In genomic region chr10:69958232-69958902, GRCh38 we compare ENCODE assay signal across 8 cellular contexts.
DNase-seq lines count a peak whose midpoint lies in the region; ATAC-seq and TF ChIP-seq lines count a peak whose summit lies in the region.

No MANE protein-coding gene starts in this region.

- H3K9me3 ChIP-seq in A673 (ENCODE audit: low read depth, low read length, poor library complexity, severe bottlenecking) (no peaks in the 10 kb centered on the region), PC-3 (ENCODE audit: low read length) (no peaks in the 10 kb centered on the region), colonic mucosa (no peaks in the 10 kb centered on the region), lung (ENCODE audit: control insufficient read depth in 2 of 2, insufficient read depth in 1 of 2, low read length in 1 of 2) (no peaks in the 10 kb centered on the region)

- no peak overlapping the region for H2AFZ ChIP-seq in PC-3 (ENCODE audit: low read length)

- H3K4me3 ChIP-seq in A673 (ENCODE audit: low read depth, low read length, poor library complexity, severe bottlenecking) (no peak overlapping the region), PC-3 (ENCODE audit: low read length) (no peak overlapping the region), colonic mucosa (no peak overlapping the region), lung (no peak overlapping the region)

- no peaks in the 10 kb centered on the region for H4K20me1 ChIP-seq in PC-3 (ENCODE audit: low read length)

- DNase-seq in A673 (ENCODE audit: low spot score), result peak; percentile 79
- DNase-seq in GM03348 (ENCODE audit: low spot score), result peak; percentile 86
- peak; percentile 23 for DNase-seq in HK-2 (ENCODE audit: unreplicated experiment)
- DNase-seq in PC-3, result peak; percentile 88
- DNase-seq in colonic mucosa, result peak; percentile 39
- DNase-seq in lung (ENCODE audit: low spot score), result no peak

- H3F3A ChIP-seq in PC-3 (ENCODE audit: low read length, unreplicated experiment), result no peaks in the 10 kb centered on the region

- no peaks in the 10 kb centered on the region for H3K79me2 ChIP-seq in PC-3 (ENCODE audit: low read length)

- POLR2A ChIA-PET in A673 (lab: Charles Lee; ENCODE audit: low non-redundant PET), result interaction anchor here (0.6 kb wide), 1 partner anchor 9 kb away, joined by 20 read pairs; no protein-coding TSS in a partner anchor
- POLR2A ChIA-PET in PC-3 (lab: Charles Lee; ENCODE audit: unreplicated experiment), result no interaction called here

- no TSS peak for BruUV-seq in A673 (replicated peaks; lab: Mats Ljungman, UMichigan)
- BruUV-seq in PC-3 (replicated peaks; lab: Mats Ljungman, UMichigan), result no TSS peak

- H3K9me2 ChIP-seq in PC-3 (replicated peaks; ENCODE audit: low read length), result no peaks in the 10 kb centered on the region

- no peak overlapping the region for H3K4me2 ChIP-seq in PC-3 (ENCODE audit: low read length)

- H3K27ac ChIP-seq in A673 (ENCODE audit: low read depth, low read length, poor library complexity, severe bottlenecking) (peak overlapping the region; percentile 76), PC-3 (ENCODE audit: low read length) (no peak overlapping the region), colonic mucosa (no peak overlapping the region), lung (ENCODE audit: low read depth in 1 of 2, low read length in 1 of 2) (no peak overlapping the region)

- TF ChIP-seq CTCF in A673 (conservative IDR thresholded peaks at IDR 0.05; ENCODE audit: low read depth, low read length) (peak; percentile 88), PC-3 (conservative IDR thresholded peaks at IDR 0.05; ENCODE audit: low read depth, low read length) (peak; percentile 100), colonic mucosa (IDR thresholded peaks at IDR 0.05) (peak; percentile 68), lung (IDR thresholded peaks at IDR 0.05; ENCODE audit: control extremely low read depth, extremely low read depth) (peak; percentile 61)

- H3K36me3 ChIP-seq in A673 (ENCODE audit: insufficient read depth, low read length, poor library complexity, severe bottlenecking) (no peaks in the 10 kb centered on the region), PC-3 (ENCODE audit: low read depth, low read length) (peaks cover 10% of the 10 kb centered on the region; the same call in 1 of the 2 replicates), colonic mucosa (no peaks in the 10 kb centered on the region), lung (ENCODE audit: control insufficient read depth in 2 of 2, insufficient read depth in 2 of 2, low read length in 2 of 2) (no peaks in the 10 kb centered on the region)

- H3K9ac ChIP-seq in PC-3 (ENCODE audit: low read length), result no peak overlapping the region
- no peak overlapping the region for H3K9ac ChIP-seq in colonic mucosa (ENCODE audit: low read depth in 2 of 2, low read length in 2 of 2)

- ATAC-seq in PC-3, result peak; percentile 81
- peak; percentile 48 for ATAC-seq in lung (ENCODE audit: insufficient read depth, low FRiP score)
- no peak for ATAC-seq in GM19023 (IDR thresholded peaks at IDR 0.05; ENCODE audit: unreplicated experiment)
- no peak for ATAC-seq in GM21619 (IDR thresholded peaks at IDR 0.05; ENCODE audit: unreplicated experiment)

- WGBS in lung, 2 donors, result 60 to 62% methylated on average over 1 of the region's 1 CpG

- H3K4me1 ChIP-seq in A673 (ENCODE audit: insufficient read depth, low read length, poor library complexity, severe bottlenecking), result peaks cover 39% of the 10 kb centered on the region
- no peaks in the 10 kb centered on the region for H3K4me1 ChIP-seq in PC-3 (ENCODE audit: insufficient read depth, low read length)
- H3K4me1 ChIP-seq in colonic mucosa, result no peaks in the 10 kb centered on the region
- no peaks in the 10 kb centered on the region for H3K4me1 ChIP-seq in lung (ENCODE audit: control insufficient read depth in 2 of 2, insufficient read depth in 2 of 2, low read length in 2 of 2)

- H3K27me3 ChIP-seq in A673 (replicated peaks; ENCODE audit: insufficient read depth, low read depth, low read length, poor library complexity) (no peaks in the 10 kb centered on the region), PC-3 (ENCODE audit: low read length) (no peaks in the 10 kb centered on the region), colonic mucosa (no peaks in the 10 kb centered on the region), lung (ENCODE audit: control insufficient read depth, insufficient read depth) (no peaks in the 10 kb centered on the region)

- intact Hi-C loops in A673 (cut with micrococcal nuclease; ENCODE audit: unreplicated experiment), result no loop called here
- intact Hi-C loops in PC-3 (cut with micrococcal nuclease), result loop anchor here (1.0 to 5.0 kb wide), 2 partner anchors 156 to 171 kb away; no protein-coding TSS in a partner anchor
- intact Hi-C loops in colonic mucosa (cut with DNase I), result no loop called here

- CTCF ChIA-PET in A673 (lab: Charles Lee), result interaction anchor here (0.5 to 1.2 kb wide), 14 partner anchors 9 to 1069 kb away, joined by 3 to 9 read pairs (median 3); no protein-coding TSS in a partner anchor
- CTCF ChIA-PET in PC-3 (lab: Charles Lee), result interaction anchor here (0.5 to 2.0 kb wide), 18 partner anchors 11 to 571 kb away, joined by 3 to 24 read pairs (median 4); partner anchors contain the start of gene TYSND1

Comparison
In these comparisons a context has a peak if more than half of its experiments do, and no peak if none do; other contexts are left out.
1. ATAC-seq: peak in PC-3 (single experiment) and lung (single experiment); none in GM19023 (single experiment) and GM21619 (single experiment).
2. Peak in every context shown above with its lines, with median percentiles within 50 percentile points of each other: CTCF ChIP-seq.